ENCODE assay signal across 29 cellular contexts in the genomic region with DNA sequence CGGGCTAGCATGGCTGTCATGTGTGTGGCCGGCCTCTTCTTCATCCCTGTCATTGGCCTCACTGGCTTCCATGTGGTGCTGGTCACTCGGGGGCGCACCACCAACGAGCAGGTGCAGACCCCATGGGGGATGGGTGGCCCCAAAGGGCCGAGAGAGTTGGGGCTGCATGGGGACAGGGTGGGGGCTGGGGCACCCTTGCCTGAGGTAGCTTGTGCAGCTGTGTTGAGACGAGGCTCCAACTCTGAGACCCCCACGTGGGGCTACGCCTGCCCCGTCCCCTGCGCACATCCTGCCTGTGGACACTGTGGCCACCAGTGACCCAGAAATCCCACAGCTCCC. TPM values are rescaled to one million over a fixed set of nuclear protein-coding genes. Genes with fewer than 3 reads are reported as not detected.
"Had no signal": no experiment of that assay in that cellular context is flagged by ENCODE, and none has a peak within 500 bp of the region (broad histone marks: within the 10 kb centered on the region; RNA-seq: fewer than 3 reads in every experiment).

No MANE protein-coding gene starts in this region.

- ATAC-seq: activated CD4-positive, CD25-positive, alpha-beta regulatory T cell treated with anti-CD3 and anti-CD28 coated beads, Interleukin-2, amount 50 U/mL, for 24 hours; activated CD8-positive, alpha-beta T cell treated with anti-CD3 and anti-CD28 coated beads for 36 hours; activated T-cell treated with anti-CD3 and anti-CD28 coated beads, Interleukin-2, amount 50 U/mL, for 4 hours; activated T-helper 17 cell treated with anti-CD3 and anti-CD28 coated beads, Interleukin-2, amount 50 U/mL, for 72 hours; effector memory CD8-positive, alpha-beta T cell; gastroesophageal sphincter; T-helper 17 cell had no signal

- FAIRE-seq: astrocyte, bronchial epithelial cell had no signal

- DNase-seq: activated B cell treated with CpG ODN at 0.5 μM for 24 hours; activated CD4-positive, alpha-beta T cell treated with anti-CD3 and anti-CD28 coated beads for 48 hours; activated CD4-positive, alpha-beta T cell treated with anti-CD3 and anti-CD28 coated beads, Interleukin-2, amount 50 U/mL, for 1 hour; activated CD4-positive, alpha-beta T cell treated with anti-CD3 and anti-CD28 coated beads, Interleukin-2, amount 50 U/mL, for 48 hours; activated CD8-positive, alpha-beta memory T cell treated with anti-CD3 and anti-CD28 coated beads for 24 hours; activated CD8-positive, alpha-beta T cell treated with anti-CD3 and anti-CD28 coated beads for 36 hours; activated effector memory CD4-positive, alpha-beta T cell treated with Interleukin-2 at 50 U/mL for 16 hours; activated gamma-delta T cell treated with Interleukin-2 at 50 U/mL for 16 hours; activated naive CD4-positive, alpha-beta T cell treated with anti-CD3 and anti-CD28 coated beads, Interleukin-2, amount 50 U/mL, for 16 hours; activated naive CD4-positive, alpha-beta T cell treated with Interleukin-2 at 50 U/mL for 16 hours; activated T-cell treated with anti-CD3 and anti-CD28 coated beads, Interleukin-2, amount 50 U/mL, for 4 hours; amniotic stem cell; anterior cingulate cortex; brain microvascular endothelial cell; effector CD4-positive, alpha-beta T cell; effector memory CD8-positive, alpha-beta T cell; erythroblast; esophagus squamous epithelium; foreskin melanocyte; T-helper 1 cell; T-helper 17 cell; T1000; WERI-Rb-1 had no signal

- H3K9me3 ChIP-seq: esophagus squamous epithelium, gastroesophageal sphincter had no signal

- H3K36me3 ChIP-seq: WERI-Rb-1 had no signal

- H3K27me3 ChIP-seq: brain microvascular endothelial cell, esophagus squamous epithelium, gastroesophageal sphincter had no signal

- H3K27ac ChIP-seq: brain microvascular endothelial cell, coronary artery, esophagus squamous epithelium, gastroesophageal sphincter, WERI-Rb-1 had no signal

- H3K4me3 ChIP-seq: coronary artery, esophagus squamous epithelium, gastroesophageal sphincter had no signal

RNA-seq across cellular contexts. Expression of gene CCDC188, which starts 10.8 kb away (rescaled TPM):
- total RNA-seq: activated B cell treated with CpG ODN at 0.5 μM for 24 hours; activated CD8-positive, alpha-beta T cell treated with anti-CD3 and anti-CD28 coated beads for 36 hours; activated T-cell treated with anti-CD3 and anti-CD28 coated beads, Interleukin-2, amount 50 U/mL, for 4 hours; astrocyte; bronchial epithelial cell; gastroesophageal sphincter had no signal
